Comparison of ENCODE assay signal across 18 cellular contexts in genomic region chr13:97245011-97245410, GRCh38. TPM values are rescaled to one million over a fixed set of nuclear protein-coding genes. Genes with fewer than 3 reads are reported as not detected.
DNase-seq lines count a peak whose midpoint lies in the region; ATAC-seq and TF ChIP-seq lines count a peak whose summit lies in the region.
"Had no signal": no experiment of that assay in that cellular context is flagged by ENCODE, and none has a peak within 500 bp of the region (broad histone marks: within the 10 kb centered on the region; RNA-seq: fewer than 3 reads in every experiment).

No MANE protein-coding gene starts in this region.

- no peaks in the 10 kb centered on the region for H3K27me3 ChIP-seq in left ventricle myocardium inferior (ENCODE audit: low read depth)
- H3K27me3 ChIP-seq in right lobe of liver, result no peaks in the 10 kb centered on the region
- H3K27me3 ChIP-seq in gastrocnemius medialis, result no peaks in the 10 kb centered on the region
- H3K27me3 ChIP-seq: SJCRH30 had no signal

- intact Hi-C loops in left ventricle myocardium inferior (cut with micrococcal nuclease) (no loop called here), Right ventricle myocardium inferior (cut with DNase I) (no loop called here), right lobe of liver (cut with DNase I) (no loop called here), gastrocnemius medialis (cut with DNase I; ENCODE audit: low total_unique reads) (no loop called here), CD14-positive monocyte (cut with micrococcal nuclease) (no loop called here), posterior cingulate gyrus (cut with DNase I) (no loop called here)

- H3K27me3 Mint-ChIP-seq in activated CD4-positive, alpha-beta T cell treated with anti-CD3 and anti-CD28 coated beads, Interleukin-2, amount 10 ng/mL, durations not matched to agents 7 days and 5 days, result no peaks in the 10 kb centered on the region
- H3K27me3 Mint-ChIP-seq in CD14-positive monocyte (ENCODE audit: low read depth in 3 of 3), result peaks cover 0 to 5% (median 3%) of the 10 kb centered on the region in 3 donors
- H3K27me3 Mint-ChIP-seq: activated CD8-positive, alpha-beta memory T cell treated with anti-CD3 and anti-CD28 coated beads, Interleukin-2, amount 10 ng/mL, durations not matched to agents 7 days and 5 days; CD4-positive, CD25-positive, alpha-beta regulatory T cell; stimulated activated naive CD8-positive, alpha-beta T cell treated with anti-CD3 and anti-CD28 coated beads, Interleukin-15, amount 100 ng/mL, for 72 hours had no signal

- H3K4me1 Mint-ChIP-seq in activated CD4-positive, alpha-beta T cell treated with anti-CD3 and anti-CD28 coated beads, Interleukin-2, amount 10 ng/mL, durations not matched to agents 7 days and 5 days, result peaks cover 12% of the 10 kb centered on the region
- H3K4me1 Mint-ChIP-seq in CD14-positive monocyte, result peaks cover 17% of the 10 kb centered on the region

- DNase-seq in left ventricle myocardium inferior (no peak), Right ventricle myocardium inferior (ENCODE audit: missing footprints) (no peak), right lobe of liver (no peak), gastrocnemius medialis (no peak), CD14-positive monocyte (ENCODE audit: low spot score) (no peak), posterior cingulate gyrus (no peak), DMS53 (lab: John Stamatoyannopoulos, UW) (no peak)
- DNase-seq in activated CD4-positive, alpha-beta T cell treated with anti-CD3 and anti-CD28 coated beads, Interleukin-2, amount 10 ng/mL, durations not matched to agents 7 days and 5 days, result no peak
- DNase-seq: activated CD4-positive, CD25-positive, alpha-beta regulatory T cell treated with anti-CD3 and anti-CD28 coated beads, Interleukin-2, amount 50 U/mL, for 72 hours; activated CD8-positive, alpha-beta memory T cell treated with anti-CD3 and anti-CD28 coated beads, Interleukin-2, amount 10 ng/mL, durations not matched to agents 7 days and 5 days; CD4-positive, CD25-positive, alpha-beta regulatory T cell; DMS79 treated with DMSO at 0.1 percent for 48 hours; HCEC 1CT; NCI-H2029; SJCRH30; stimulated activated CD4-positive, alpha-beta T cell treated with anti-CD3 and anti-CD28 coated beads, Interleukin-15, amount 100 ng/mL, for 24 hours; stimulated activated naive CD8-positive, alpha-beta T cell treated with anti-CD3 and anti-CD28 coated beads, Interleukin-15, amount 100 ng/mL, for 72 hours had no signal

- H3K9me3 Mint-ChIP-seq in activated CD4-positive, alpha-beta T cell treated with anti-CD3 and anti-CD28 coated beads, Interleukin-2, amount 10 ng/mL, durations not matched to agents 7 days and 5 days, result no peaks in the 10 kb centered on the region
- H3K9me3 Mint-ChIP-seq in CD14-positive monocyte, result peaks cover 0 to 3% (median 0%) of the 10 kb centered on the region in 7 donors
- H3K9me3 Mint-ChIP-seq: CD4-positive, CD25-positive, alpha-beta regulatory T cell; stimulated activated naive CD8-positive, alpha-beta T cell treated with anti-CD3 and anti-CD28 coated beads, Interleukin-15, amount 100 ng/mL, for 72 hours had no signal

- TF ChIP-seq CTCF in left ventricle myocardium inferior (IDR thresholded peaks at IDR 0.05; ENCODE audit: borderline replicate concordance) (no peak), right lobe of liver (IDR thresholded peaks at IDR 0.05) (no peak), gastrocnemius medialis (IDR thresholded peaks at IDR 0.05 in 4 of 5, conservative IDR thresholded peaks at IDR 0.05 in 1 of 5) (no peak), CD14-positive monocyte (IDR thresholded peaks at IDR 0.05) (no peak)

- TF ChIP-seq POLR2A in right lobe of liver (IDR thresholded peaks at IDR 0.05) (peak; percentile 27), gastrocnemius medialis (IDR thresholded peaks at IDR 0.05) (no peak)

- no peak overlapping the region for H3K4me3 Mint-ChIP-seq in activated CD4-positive, alpha-beta T cell treated with anti-CD3 and anti-CD28 coated beads, Interleukin-2, amount 10 ng/mL, durations not matched to agents 7 days and 5 days
- no peak overlapping the region for H3K4me3 Mint-ChIP-seq in CD14-positive monocyte
- H3K4me3 Mint-ChIP-seq: activated CD8-positive, alpha-beta memory T cell treated with anti-CD3 and anti-CD28 coated beads, Interleukin-2, amount 10 ng/mL, durations not matched to agents 7 days and 5 days; CD4-positive, CD25-positive, alpha-beta regulatory T cell; stimulated activated naive CD8-positive, alpha-beta T cell treated with anti-CD3 and anti-CD28 coated beads, Interleukin-15, amount 100 ng/mL, for 72 hours had no signal

- no peaks in the 10 kb centered on the region for H3K36me3 ChIP-seq in left ventricle myocardium inferior
- no peaks in the 10 kb centered on the region for H3K36me3 ChIP-seq in right lobe of liver
- H3K36me3 ChIP-seq in gastrocnemius medialis, result no peaks in the 10 kb centered on the region
- H3K36me3 ChIP-seq: prostate gland had no signal

- H3K27ac Mint-ChIP-seq in activated CD4-positive, alpha-beta T cell treated with anti-CD3 and anti-CD28 coated beads, Interleukin-2, amount 10 ng/mL, durations not matched to agents 7 days and 5 days, result no peak overlapping the region
- H3K27ac Mint-ChIP-seq in CD14-positive monocyte, result no peak overlapping the region
- H3K27ac Mint-ChIP-seq: activated CD8-positive, alpha-beta memory T cell treated with anti-CD3 and anti-CD28 coated beads, Interleukin-2, amount 10 ng/mL, durations not matched to agents 7 days and 5 days; CD4-positive, CD25-positive, alpha-beta regulatory T cell; stimulated activated naive CD8-positive, alpha-beta T cell treated with anti-CD3 and anti-CD28 coated beads, Interleukin-15, amount 100 ng/mL, for 72 hours had no signal

- H3K4me3 ChIP-seq in left ventricle myocardium inferior (no peak overlapping the region), right lobe of liver (no peak overlapping the region), gastrocnemius medialis (no peak overlapping the region)
- H3K4me3 ChIP-seq: prostate gland, SJCRH30 had no signal

- ATAC-seq in Right ventricle myocardium inferior (no peak), right lobe of liver (peak; percentile 4 to 56 (median 42)), gastrocnemius medialis (no peak)
- ATAC-seq: activated CD8-positive, alpha-beta memory T cell treated with anti-CD3 and anti-CD28 coated beads, Interleukin-2, amount 10 ng/mL, durations not matched to agents 7 days and 5 days; stimulated activated naive CD8-positive, alpha-beta T cell treated with anti-CD3 and anti-CD28 coated beads, Interleukin-15, amount 100 ng/mL, for 72 hours had no signal

- H3K27ac ChIP-seq in left ventricle myocardium inferior (replicated peaks) (peak overlapping the region; percentile 85), right lobe of liver (peak overlapping the region; percentile 37 to 63 (median 53)), gastrocnemius medialis (peak overlapping the region; percentile 62 to 76 (median 68))
- H3K27ac ChIP-seq: SJCRH30 had no signal

- CTCF ChIA-PET in activated CD4-positive, alpha-beta T cell treated with anti-CD3 and anti-CD28 coated beads, Interleukin-2, amount 10 ng/mL, durations not matched to agents 7 days and 5 days (lab: Charles Lee), result interaction anchor here (1.1 to 1.4 kb wide), 2 partner anchors 11 to 20 kb away, joined by 3 to 4 read pairs; no protein-coding TSS in a partner anchor

- H3K9me3 ChIP-seq in left ventricle myocardium inferior (replicated peaks) (no peaks in the 10 kb centered on the region), right lobe of liver (no peaks in the 10 kb centered on the region), gastrocnemius medialis (no peaks in the 10 kb centered on the region)
- H3K9me3 ChIP-seq: prostate gland, SJCRH30 had no signal

- POLR2A ChIA-PET in activated CD4-positive, alpha-beta T cell treated with anti-CD3 and anti-CD28 coated beads, Interleukin-2, amount 10 ng/mL, durations not matched to agents 7 days and 5 days (lab: Charles Lee), result no interaction called here

- no peaks in the 10 kb centered on the region for H3K36me3 Mint-ChIP-seq in activated CD4-positive, alpha-beta T cell treated with anti-CD3 and anti-CD28 coated beads, Interleukin-2, amount 10 ng/mL, durations not matched to agents 7 days and 5 days (ENCODE audit: low read depth)
- H3K36me3 Mint-ChIP-seq in CD14-positive monocyte, result peaks cover 13 to 25% of the 10 kb centered on the region in 2 donors
- H3K36me3 Mint-ChIP-seq: activated CD8-positive, alpha-beta memory T cell treated with anti-CD3 and anti-CD28 coated beads, Interleukin-2, amount 10 ng/mL, durations not matched to agents 7 days and 5 days had no signal

- H3K4me1 ChIP-seq in left ventricle myocardium inferior, result peaks cover 100% of the 10 kb centered on the region
- H3K4me1 ChIP-seq in right lobe of liver, result peaks cover 0 to 85% (median 45%) of the 10 kb centered on the region in 4 donors
- peaks cover 88 to 99% of the 10 kb centered on the region in 2 donors for H3K4me1 ChIP-seq in gastrocnemius medialis
- H3K4me1 ChIP-seq: prostate gland had no signal

- in situ Hi-C loops in gastrocnemius medialis (cut with MboI; ENCODE audit: low sequenced_read_pairs in 4 of 4), result no loop called here

RNA-seq across cellular contexts. Expression of gene MBNL2, which starts 22.9 kb away (rescaled TPM):
- total RNA-seq in left ventricle myocardium inferior, result 76.5 TPM
- total RNA-seq in Right ventricle myocardium inferior, result 69.1 TPM
- total RNA-seq in right lobe of liver, result 100 to 1,000 TPM in 3 of 6 experiments, 10 to 100 TPM in 3; 30.3 to 135 (median 81.5) TPM
- 10 to 100 TPM; 47.9 to 92.0 (median 71.3) TPM for total RNA-seq in gastrocnemius medialis
- 10 to 100 TPM; 13.4 to 15.5 TPM for total RNA-seq in activated CD4-positive, alpha-beta T cell treated with anti-CD3 and anti-CD28 coated beads, Interleukin-2, amount 10 ng/mL, durations not matched to agents 7 days and 5 days
- 10 to 100 TPM; 13.4 to 15.5 TPM for polyA plus RNA-seq in CD14-positive monocyte

Comparison
In these comparisons a context has a peak if more than half of its experiments do, and no peak if none do; other contexts are left out.
1. ATAC-seq: peak in right lobe of liver (4 of 4); none in Right ventricle myocardium inferior (single experiment) and gastrocnemius medialis (0 of 2).
2. Peak in every context shown above with its lines, with median percentiles within 50 percentile points of each other: H3K27ac ChIP-seq.